ENCODE assay signal across 8 cellular contexts in genomic region chr13:100235311-100235901, GRCh38.
DNase-seq lines count a peak whose midpoint lies in the region; ATAC-seq and TF ChIP-seq lines count a peak whose summit lies in the region.

No MANE protein-coding gene starts in this region.

- no peak for ATAC-seq in sciatic nerve
- no peak for ATAC-seq in GM21381 (IDR thresholded peaks at IDR 0.05; ENCODE audit: unreplicated experiment)

- H3K27me3 ChIP-seq in HL-60 (ENCODE audit: insufficient read depth, poor library complexity, severe bottlenecking) = peaks cover 7% of the 10 kb centered on the region

- H3K36me3 Mint-ChIP-seq in mesothelial cell of epicardium = peaks cover 10% of the 10 kb centered on the region

- DNase-seq in activated CD4-positive, alpha-beta T cell treated with anti-CD3 and anti-CD28 coated beads for 4 hours = peak; percentile 9 to 39
- no peak for DNase-seq in activated CD4-positive, alpha-beta T cell treated with anti-CD3 and anti-CD28 coated beads, Interleukin-2, amount 50 U/mL, for 4 hours
- DNase-seq in HL-60 (ENCODE audit: low read depth in 1 of 2, low spot score in 1 of 2) (peak; percentile 17 to 42), NOMO-1 (lab: John Stamatoyannopoulos, UW; ENCODE audit: unreplicated experiment in 2 of 2) (peak; percentile 50 to 77), choroid plexus epithelial cell (ENCODE audit: low read depth) (peak; percentile 80), mesothelial cell of epicardium (ENCODE audit: low spot score in 2 of 2, unreplicated experiment in 2 of 2) (no peak), sciatic nerve (ENCODE audit: low spot score) (no peak)

- peaks cover 4% of the 10 kb centered on the region for H3K9me3 Mint-ChIP-seq in mesothelial cell of epicardium

- H3K4me1 Mint-ChIP-seq in mesothelial cell of epicardium = peaks cover 3% of the 10 kb centered on the region

- TF ChIP-seq CTCF in HL-60 (IDR thresholded peaks at IDR 0.05; ENCODE audit: insufficient read depth, low read length) = no peak
- TF ChIP-seq CTCF in choroid plexus epithelial cell (conservative IDR thresholded peaks at IDR 0.05; ENCODE audit: low read depth, low read length) = peak; percentile 63
- TF ChIP-seq CTCF in mesothelial cell of epicardium (IDR thresholded peaks at IDR 0.05; ENCODE audit: unreplicated experiment) = peak; percentile 68

- no peaks in the 10 kb centered on the region for H3K27me3 Mint-ChIP-seq in mesothelial cell of epicardium (ENCODE audit: low read depth)

- intact Hi-C loops in sciatic nerve (cut with DNase I) = loop anchor here (10.0 kb wide), 1 partner anchor 581 kb away; no protein-coding TSS in a partner anchor

- H3K27ac Mint-ChIP-seq in mesothelial cell of epicardium = no peak overlapping the region

- no peak overlapping the region for H3K4me3 Mint-ChIP-seq in mesothelial cell of epicardium

- H3K27ac ChIP-seq in HL-60 (replicated peaks) = no peak overlapping the region

- H3K4me3 ChIP-seq in HL-60 (replicated peaks; ENCODE audit: insufficient read depth, low read length) (peak overlapping the region; percentile 21; the same call in 1 of the 2 replicates), choroid plexus epithelial cell (ENCODE audit: low read depth, low read length) (no peak overlapping the region)

Comparison
In these comparisons a context has a peak if more than half of its experiments do, and no peak if none do; other contexts are left out.
1. DNase-seq: peak in activated CD4-positive, alpha-beta T cell treated with anti-CD3 and anti-CD28 coated beads for 4 hours (2 of 2), HL-60 (2 of 2), NOMO-1 (2 of 2) and choroid plexus epithelial cell (single experiment); none in activated CD4-positive, alpha-beta T cell treated with anti-CD3 and anti-CD28 coated beads, Interleukin-2, amount 50 U/mL, for 4 hours (0 of 2), mesothelial cell of epicardium (0 of 2) and sciatic nerve (single experiment).